Comparison of ENCODE assay signal across 1 cellular context in genomic region chr11:18012906-18013781, GRCh38.
TF ChIP-seq lines count a peak whose summit lies in the region.

SERGEF (minus strand) TSS chr11:18013047; CDS start chr11:18013010, 37 bp downstream.

TF ChIP-seq in HEK293, 187 proteins besides CTCF, POLR2A, EP300 and RAD21 (continued from another document and continues in another):
- TF ChIP-seq ZNF18 (tag by site-specific recombination; IDR thresholded peaks at IDR 0.05) (no peak), ZNF16 (tag by site-specific recombination; IDR thresholded peaks at IDR 0.05; ENCODE audit: low read depth) (no peak), YY1 (tag by site-specific recombination; IDR thresholded peaks at IDR 0.05) (no peak), OVOL3 (tag by site-specific recombination; IDR thresholded peaks at IDR 0.05) (no peak), ZNF23 (tag by site-specific recombination; IDR thresholded peaks at IDR 0.05; ENCODE audit: borderline replicate concordance) (no peak), ZNF561 (tag by site-specific recombination; IDR thresholded peaks at IDR 0.05; ENCODE audit: borderline replicate concordance) (peak; percentile 49; the same call in 1 of the 2 replicates), ZFHX2 (tag by site-specific recombination; conservative IDR thresholded peaks at IDR 0.05) (no peak; the same call in 1 of the 2 replicates), ZNF843 (tag by site-specific recombination; IDR thresholded peaks at IDR 0.05) (no peak), SETDB1 (IDR thresholded peaks at IDR 0.05; ENCODE audit: insufficient read length, low read length) (no peak), ZFP41 (tag by site-specific recombination; IDR thresholded peaks at IDR 0.05; ENCODE audit: borderline replicate concordance) (no peak), IKZF3 (tag by site-specific recombination; IDR thresholded peaks at IDR 0.05) (peak; percentile 45; the same call in 1 of the 2 replicates), ZNF221 (tag by site-specific recombination; IDR thresholded peaks at IDR 0.05; ENCODE audit: borderline replicate concordance) (no peak), ZNF768 (tag by site-specific recombination; IDR thresholded peaks at IDR 0.05) (no peak), ZNF473 (tag by site-specific recombination; IDR thresholded peaks at IDR 0.05) (no peak), ZFP37 (tag by site-specific recombination; IDR thresholded peaks at IDR 0.05) (peak; percentile 61; the same call in 1 of the 2 replicates), ZNF121 (tag by site-specific recombination; IDR thresholded peaks at IDR 0.05) (no peak), BCL6B (tag by site-specific recombination; IDR thresholded peaks at IDR 0.05) (no peak), ZBTB7A (tag by site-specific recombination; IDR thresholded peaks at IDR 0.05; ENCODE audit: low read depth) (no peak), ZXDB (tag by site-specific recombination; IDR thresholded peaks at IDR 0.05) (no peak; the same call in 1 of the 2 replicates), ZNF398 (tag by site-specific recombination; IDR thresholded peaks at IDR 0.05) (no peak; the same call in 1 of the 2 replicates), ZNF133 (tag by site-specific recombination; IDR thresholded peaks at IDR 0.05) (no peak), ZBTB26 (tag by site-specific recombination; optimal IDR thresholded peaks at IDR 0.05) (peak; percentile 73), ZNF335 (tag by site-specific recombination; conservative IDR thresholded peaks at IDR 0.05) (peak; percentile 86), ZNF529 (tag by site-specific recombination; IDR thresholded peaks at IDR 0.05; ENCODE audit: insufficient replicate concordance) (no peak), ZNF175 (tag by site-specific recombination; IDR thresholded peaks at IDR 0.05) (no peak), ZNF48 (tag by site-specific recombination; IDR thresholded peaks at IDR 0.05) (no peak), ZBTB48 (tag by site-specific recombination; IDR thresholded peaks at IDR 0.05) (no peak), ZNF624 (tag by site-specific recombination; IDR thresholded peaks at IDR 0.05) (no peak), ZNF280C (tag by site-specific recombination; IDR thresholded peaks at IDR 0.05) (no peak), KLF8 (tag by site-specific recombination; IDR thresholded peaks at IDR 0.05) (peak; percentile 65), SCRT1 (tag by site-specific recombination; IDR thresholded peaks at IDR 0.05; ENCODE audit: borderline replicate concordance) (no peak), ZNF658 (tag by site-specific recombination; IDR thresholded peaks at IDR 0.05) (no peak), ZBTB21 (tag by site-specific recombination; IDR thresholded peaks at IDR 0.05) (no peak), ZNF426 (tag by site-specific recombination; IDR thresholded peaks at IDR 0.05) (no peak), ZNF184 (tag by site-specific recombination; IDR thresholded peaks at IDR 0.05) (no peak)
- TF ChIP-seq, protein P1, sequence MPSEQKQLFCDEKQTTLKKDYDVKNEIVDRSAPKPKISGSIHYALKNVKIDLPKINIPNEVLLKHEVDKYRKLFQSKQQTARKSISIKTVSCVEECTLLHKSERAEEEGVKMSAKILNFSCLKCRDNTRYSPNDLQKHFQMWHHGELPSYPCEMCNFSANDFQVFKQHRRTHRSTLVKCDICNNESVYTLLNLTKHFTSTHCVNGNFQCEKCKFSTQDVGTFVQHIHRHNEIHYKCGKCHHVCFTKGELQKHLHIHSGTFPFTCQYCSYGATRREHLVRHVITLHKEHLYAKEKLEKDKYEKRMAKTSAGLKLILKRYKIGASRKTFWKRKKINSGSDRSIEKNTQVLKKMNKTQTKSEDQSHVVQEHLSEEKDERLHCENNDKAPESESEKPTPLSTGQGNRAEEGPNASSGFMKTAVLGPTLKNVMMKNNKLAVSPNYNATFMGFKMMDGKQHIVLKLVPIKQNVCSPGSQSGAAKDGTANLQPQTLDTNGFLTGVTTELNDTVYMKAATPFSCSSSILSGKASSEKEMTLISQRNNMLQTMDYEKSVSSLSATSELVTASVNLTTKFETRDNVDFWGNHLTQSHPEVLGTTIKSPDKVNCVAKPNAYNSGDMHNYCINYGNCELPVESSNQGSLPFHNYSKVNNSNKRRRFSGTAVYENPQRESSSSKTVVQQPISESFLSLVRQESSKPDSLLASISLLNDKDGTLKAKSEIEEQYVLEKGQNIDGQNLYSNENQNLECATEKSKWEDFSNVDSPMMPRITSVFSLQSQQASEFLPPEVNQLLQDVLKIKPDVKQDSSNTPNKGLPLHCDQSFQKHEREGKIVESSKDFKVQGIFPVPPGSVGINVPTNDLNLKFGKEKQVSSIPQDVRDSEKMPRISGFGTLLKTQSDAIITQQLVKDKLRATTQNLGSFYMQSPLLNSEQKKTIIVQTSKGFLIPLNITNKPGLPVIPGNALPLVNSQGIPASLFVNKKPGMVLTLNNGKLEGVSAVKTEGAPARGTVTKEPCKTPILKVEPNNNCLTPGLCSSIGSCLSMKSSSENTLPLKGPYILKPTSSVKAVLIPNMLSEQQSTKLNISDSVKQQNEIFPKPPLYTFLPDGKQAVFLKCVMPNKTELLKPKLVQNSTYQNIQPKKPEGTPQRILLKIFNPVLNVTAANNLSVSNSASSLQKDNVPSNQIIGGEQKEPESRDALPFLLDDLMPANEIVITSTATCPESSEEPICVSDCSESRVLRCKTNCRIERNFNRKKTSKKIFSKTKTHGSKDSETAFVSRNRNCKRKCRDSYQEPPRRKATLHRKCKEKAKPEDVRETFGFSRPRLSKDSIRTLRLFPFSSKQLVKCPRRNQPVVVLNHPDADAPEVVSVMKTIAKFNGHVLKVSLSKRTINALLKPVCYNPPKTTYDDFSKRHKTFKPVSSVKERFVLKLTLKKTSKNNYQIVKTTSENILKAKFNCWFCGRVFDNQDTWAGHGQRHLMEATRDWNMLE (tag by site-specific recombination; conservative IDR thresholded peaks at IDR 0.05; ENCODE audit: low read depth): no peak
- TF ChIP-seq, protein P2, sequence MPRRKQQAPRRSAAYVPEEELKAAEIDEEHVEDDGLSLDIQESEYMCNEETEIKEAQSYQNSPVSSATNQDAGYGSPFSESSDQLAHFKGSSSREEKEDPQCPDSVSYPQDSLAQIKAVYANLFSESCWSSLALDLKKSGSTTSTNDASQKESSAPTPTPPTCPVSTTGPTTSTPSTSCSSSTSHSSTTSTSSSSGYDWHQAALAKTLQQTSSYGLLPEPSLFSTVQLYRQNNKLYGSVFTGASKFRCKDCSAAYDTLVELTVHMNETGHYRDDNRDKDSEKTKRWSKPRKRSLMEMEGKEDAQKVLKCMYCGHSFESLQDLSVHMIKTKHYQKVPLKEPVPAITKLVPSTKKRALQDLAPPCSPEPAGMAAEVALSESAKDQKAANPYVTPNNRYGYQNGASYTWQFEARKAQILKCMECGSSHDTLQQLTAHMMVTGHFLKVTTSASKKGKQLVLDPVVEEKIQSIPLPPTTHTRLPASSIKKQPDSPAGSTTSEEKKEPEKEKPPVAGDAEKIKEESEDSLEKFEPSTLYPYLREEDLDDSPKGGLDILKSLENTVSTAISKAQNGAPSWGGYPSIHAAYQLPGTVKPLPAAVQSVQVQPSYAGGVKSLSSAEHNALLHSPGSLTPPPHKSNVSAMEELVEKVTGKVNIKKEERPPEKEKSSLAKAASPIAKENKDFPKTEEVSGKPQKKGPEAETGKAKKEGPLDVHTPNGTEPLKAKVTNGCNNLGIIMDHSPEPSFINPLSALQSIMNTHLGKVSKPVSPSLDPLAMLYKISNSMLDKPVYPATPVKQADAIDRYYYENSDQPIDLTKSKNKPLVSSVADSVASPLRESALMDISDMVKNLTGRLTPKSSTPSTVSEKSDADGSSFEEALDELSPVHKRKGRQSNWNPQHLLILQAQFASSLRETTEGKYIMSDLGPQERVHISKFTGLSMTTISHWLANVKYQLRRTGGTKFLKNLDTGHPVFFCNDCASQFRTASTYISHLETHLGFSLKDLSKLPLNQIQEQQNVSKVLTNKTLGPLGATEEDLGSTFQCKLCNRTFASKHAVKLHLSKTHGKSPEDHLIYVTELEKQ (tag by site-specific recombination; IDR thresholded peaks at IDR 0.05; ENCODE audit: borderline replicate concordance): no peak
- TF ChIP-seq, protein P3, sequence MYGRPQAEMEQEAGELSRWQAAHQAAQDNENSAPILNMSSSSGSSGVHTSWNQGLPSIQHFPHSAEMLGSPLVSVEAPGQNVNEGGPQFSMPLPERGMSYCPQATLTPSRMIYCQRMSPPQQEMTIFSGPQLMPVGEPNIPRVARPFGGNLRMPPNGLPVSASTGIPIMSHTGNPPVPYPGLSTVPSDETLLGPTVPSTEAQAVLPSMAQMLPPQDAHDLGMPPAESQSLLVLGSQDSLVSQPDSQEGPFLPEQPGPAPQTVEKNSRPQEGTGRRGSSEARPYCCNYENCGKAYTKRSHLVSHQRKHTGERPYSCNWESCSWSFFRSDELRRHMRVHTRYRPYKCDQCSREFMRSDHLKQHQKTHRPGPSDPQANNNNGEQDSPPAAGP (tag by site-specific recombination; IDR thresholded peaks at IDR 0.05): no peak
- TF ChIP-seq, protein P4, sequence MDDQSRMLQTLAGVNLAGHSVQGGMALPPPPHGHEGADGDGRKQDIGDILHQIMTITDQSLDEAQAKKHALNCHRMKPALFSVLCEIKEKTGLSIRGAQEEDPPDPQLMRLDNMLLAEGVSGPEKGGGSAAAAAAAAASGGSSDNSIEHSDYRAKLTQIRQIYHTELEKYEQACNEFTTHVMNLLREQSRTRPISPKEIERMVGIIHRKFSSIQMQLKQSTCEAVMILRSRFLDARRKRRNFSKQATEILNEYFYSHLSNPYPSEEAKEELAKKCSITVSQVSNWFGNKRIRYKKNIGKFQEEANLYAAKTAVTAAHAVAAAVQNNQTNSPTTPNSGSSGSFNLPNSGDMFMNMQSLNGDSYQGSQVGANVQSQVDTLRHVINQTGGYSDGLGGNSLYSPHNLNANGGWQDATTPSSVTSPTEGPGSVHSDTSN (CRISPR knock-in tag; IDR thresholded peaks at IDR 0.05): no peak
- TF ChIP-seq, protein P5, sequence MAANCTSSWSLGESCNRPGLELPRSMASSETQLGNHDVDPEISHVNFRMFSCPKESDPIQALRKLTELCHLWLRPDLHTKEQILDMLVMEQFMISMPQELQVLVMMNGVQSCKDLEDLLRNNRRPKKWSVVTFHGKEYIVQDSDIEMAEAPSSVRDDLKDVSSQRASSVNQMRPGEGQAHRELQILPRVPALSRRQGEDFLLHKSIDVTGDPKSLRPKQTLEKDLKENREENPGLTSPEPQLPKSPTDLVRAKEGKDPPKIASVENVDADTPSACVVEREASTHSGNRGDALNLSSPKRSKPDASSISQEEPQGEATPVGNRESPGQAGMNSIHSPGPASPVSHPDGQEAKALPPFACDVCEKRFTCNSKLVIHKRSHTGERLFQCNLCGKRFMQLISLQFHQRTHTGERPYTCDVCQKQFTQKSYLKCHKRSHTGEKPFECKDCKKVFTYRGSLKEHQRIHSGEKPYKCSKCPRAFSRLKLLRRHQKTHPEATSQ (tag by site-specific recombination; IDR thresholded peaks at IDR 0.05): no peak
